ENCODE assay signal across 25 cellular contexts in genomic region chr6:21995318-21995717, GRCh38.
DNase-seq lines count a peak whose midpoint lies in the region; FAIRE-seq and TF ChIP-seq lines count a peak whose summit lies in the region.
"Had no signal": no experiment of that assay in that cellular context is flagged by ENCODE, and none has a peak within 500 bp of the region (broad histone marks: within the 10 kb centered on the region; RNA-seq: fewer than 3 reads in every experiment).

No MANE protein-coding gene starts in this region.

- H3K27me3 Mint-ChIP-seq in endodermal cell (ENCODE audit: insufficient read depth), result no peaks in the 10 kb centered on the region
- H3K27me3 Mint-ChIP-seq in activated T-helper 1 cell treated with anti-CD3 and anti-CD28 coated beads, Interleukin-12 subunit alpha, Interleukin-12 subunit beta, Interleukin-2, Interleukin-4 antibody, amounts not matched to agents 30 ng/mL and 10 ng/mL and 1 ng/mL, durations not matched to agents 14 hours and 24 hours and 36 hours (ENCODE audit: insufficient read depth), result peaks cover 2% of the 10 kb centered on the region
- H3K27me3 Mint-ChIP-seq: CD4-positive, alpha-beta T cell had no signal

- H3K27ac Mint-ChIP-seq in endodermal cell, result no peak overlapping the region
- no peak overlapping the region for H3K27ac Mint-ChIP-seq in activated T-helper 1 cell treated with anti-CD3 and anti-CD28 coated beads, Interleukin-12 subunit alpha, Interleukin-12 subunit beta, Interleukin-2, Interleukin-4 antibody, amounts not matched to agents 30 ng/mL and 10 ng/mL and 1 ng/mL, durations not matched to agents 14 hours and 24 hours and 36 hours
- H3K27ac Mint-ChIP-seq: CD4-positive, alpha-beta T cell; CD8-positive, alpha-beta memory T cell; GM23338; HFFc6 had no signal

- H3K14ac ChIP-seq in trophoblast cell (ENCODE audit: low read length), result no peak overlapping the region

- H4K20me1 ChIP-seq in Loucy (ENCODE audit: insufficient read depth, low read length, poor library complexity, severe bottlenecking), result peaks cover 34% of the 10 kb centered on the region
- H4K20me1 ChIP-seq: BLaER1 treated with 17β-estradiol and CSF1 and Interleukin-3, amounts not matched to agents 10 nM and 100 nM had no signal

- peaks cover 53% of the 10 kb centered on the region for H3K4me1 Mint-ChIP-seq in endodermal cell
- H3K4me1 Mint-ChIP-seq in activated T-helper 1 cell treated with anti-CD3 and anti-CD28 coated beads, Interleukin-12 subunit alpha, Interleukin-12 subunit beta, Interleukin-2, Interleukin-4 antibody, amounts not matched to agents 30 ng/mL and 10 ng/mL and 1 ng/mL, durations not matched to agents 14 hours and 24 hours and 36 hours (ENCODE audit: low read depth), result peaks cover 5% of the 10 kb centered on the region
- H3K4me1 Mint-ChIP-seq: CD14-positive monocyte; CD8-positive, alpha-beta memory T cell had no signal

- H3K9ac ChIP-seq in Loucy (ENCODE audit: low read depth, low read length, poor library complexity, severe bottlenecking) (no peak overlapping the region), endodermal cell (ENCODE audit: extremely low read depth, low read length, poor library complexity, severe bottlenecking) (no peak overlapping the region), trophoblast cell (ENCODE audit: low read length) (no peak overlapping the region)
- H3K9ac ChIP-seq: BLaER1 treated with 17β-estradiol and CSF1 and Interleukin-3, amounts not matched to agents 10 nM and 100 nM had no signal

- H3K27ac ChIP-seq in endodermal cell (ENCODE audit: low read depth, low read length) (peak overlapping the region; percentile 90), trophoblast cell (ENCODE audit: low read depth, low read length) (peak overlapping the region; percentile 77)
- H3K27ac ChIP-seq: A549; BLaER1 treated with 17β-estradiol and CSF1 and Interleukin-3, amounts not matched to agents 10 nM and 100 nM had no signal

- TF ChIP-seq CTCF in D721Med (IDR thresholded peaks at IDR 0.05; ENCODE audit: insufficient read depth, missing control alignments) (no peak), Loucy (conservative IDR thresholded peaks at IDR 0.05; ENCODE audit: low read length) (no peak), endodermal cell (conservative IDR thresholded peaks at IDR 0.05) (no peak)

- H3K4me3 Mint-ChIP-seq in endodermal cell, result no peak overlapping the region
- no peak overlapping the region for H3K4me3 Mint-ChIP-seq in activated T-helper 1 cell treated with anti-CD3 and anti-CD28 coated beads, Interleukin-12 subunit alpha, Interleukin-12 subunit beta, Interleukin-2, Interleukin-4 antibody, amounts not matched to agents 30 ng/mL and 10 ng/mL and 1 ng/mL, durations not matched to agents 14 hours and 24 hours and 36 hours
- H3K4me3 Mint-ChIP-seq: CD14-positive monocyte; CD4-positive, alpha-beta T cell; CD8-positive, alpha-beta memory T cell; GM23338; HFFc6 had no signal

- no peak overlapping the region for H4K12ac ChIP-seq in trophoblast cell (ENCODE audit: low read depth, low read length)

- no peaks in the 10 kb centered on the region for H3K9me2 ChIP-seq in Loucy (replicated peaks; ENCODE audit: low read depth, low read length)

- no peaks in the 10 kb centered on the region for H3K9me3 ChIP-seq in Loucy (ENCODE audit: insufficient read depth, low read depth, low read length)
- no peaks in the 10 kb centered on the region for H3K9me3 ChIP-seq in endodermal cell (ENCODE audit: control insufficient read depth, low read length)
- no peaks in the 10 kb centered on the region for H3K9me3 ChIP-seq in trophoblast cell (ENCODE audit: insufficient read depth, low read depth, low read length)
- H3K9me3 ChIP-seq: A549, BE2C, HAP-1 had no signal

- intact Hi-C loops in activated T-helper 1 cell treated with anti-CD3 and anti-CD28 coated beads, Interleukin-12 subunit alpha, Interleukin-12 subunit beta, Interleukin-2, Interleukin-4 antibody, amounts not matched to agents 30 ng/mL and 10 ng/mL and 1 ng/mL, durations not matched to agents 14 hours and 24 hours and 36 hours (cut with micrococcal nuclease), result no loop called here
- intact Hi-C loops in cardiac septum (cut with DNase I), result no loop called here

- peak; percentile 11 for FAIRE-seq in D721Med (lab: Jason Lieb, UNC)
- FAIRE-seq: A549, GM12891, GM18507, H54 had no signal

- H2AFZ ChIP-seq in Loucy (ENCODE audit: low read length) (no peak overlapping the region), trophoblast cell (ENCODE audit: insufficient read depth, low read length, poor library complexity) (no peak overlapping the region)
- H2AFZ ChIP-seq: GM23338 had no signal

- H3K4me2 ChIP-seq in Loucy (ENCODE audit: low read depth, low read length, poor library complexity, severe bottlenecking) (peak overlapping the region; percentile 66), trophoblast cell (ENCODE audit: low read length) (no peak overlapping the region)
- H3K4me2 ChIP-seq: A549, GM23338 had no signal

- peaks cover 7% of the 10 kb centered on the region for H3K36me3 Mint-ChIP-seq in endodermal cell (ENCODE audit: low read depth)
- no peaks in the 10 kb centered on the region for H3K36me3 Mint-ChIP-seq in activated T-helper 1 cell treated with anti-CD3 and anti-CD28 coated beads, Interleukin-12 subunit alpha, Interleukin-12 subunit beta, Interleukin-2, Interleukin-4 antibody, amounts not matched to agents 30 ng/mL and 10 ng/mL and 1 ng/mL, durations not matched to agents 14 hours and 24 hours and 36 hours (ENCODE audit: low read depth)
- H3K36me3 Mint-ChIP-seq: CD14-positive monocyte; CD8-positive, alpha-beta memory T cell had no signal

- H2BK120ac ChIP-seq in trophoblast cell (ENCODE audit: insufficient read depth, low read length, poor library complexity), result no peak overlapping the region

- H3K4ac ChIP-seq in trophoblast cell (ENCODE audit: low read depth, low read length), result no peak overlapping the region

- H2AK5ac ChIP-seq in trophoblast cell (ENCODE audit: low read length), result no peak overlapping the region

- H3K79me2 ChIP-seq in Loucy (ENCODE audit: insufficient read depth, low read length) (peaks cover 86% of the 10 kb centered on the region), trophoblast cell (ENCODE audit: control insufficient read depth, insufficient read depth, low read length, poor library complexity) (peaks cover 4% of the 10 kb centered on the region)

- no peak overlapping the region for H3K23ac ChIP-seq in trophoblast cell (ENCODE audit: low read length)

- no peaks in the 10 kb centered on the region for H3K9me3 Mint-ChIP-seq in endodermal cell
- no peaks in the 10 kb centered on the region for H3K9me3 Mint-ChIP-seq in activated T-helper 1 cell treated with anti-CD3 and anti-CD28 coated beads, Interleukin-12 subunit alpha, Interleukin-12 subunit beta, Interleukin-2, Interleukin-4 antibody, amounts not matched to agents 30 ng/mL and 10 ng/mL and 1 ng/mL, durations not matched to agents 14 hours and 24 hours and 36 hours
- H3K9me3 Mint-ChIP-seq: CD4-positive, alpha-beta T cell; GM23338; HFFc6 had no signal

- H2BK5ac ChIP-seq in trophoblast cell (ENCODE audit: low read depth, low read length, poor library complexity), result no peak overlapping the region

- H4K91ac ChIP-seq in trophoblast cell (ENCODE audit: low read depth, low read length), result no peak overlapping the region

- H3K4me3 ChIP-seq in Loucy (ENCODE audit: low read length, poor library complexity, severe bottlenecking), result no peak overlapping the region
- H3K4me3 ChIP-seq in endodermal cell (ENCODE audit: low read length), result no peak overlapping the region
- no peak overlapping the region for H3K4me3 ChIP-seq in trophoblast cell (ENCODE audit: low read depth, low read length)
- H3K4me3 ChIP-seq: A549; BLaER1 treated with 17β-estradiol and CSF1 and Interleukin-3, amounts not matched to agents 10 nM and 100 nM; GM23338; HAP-1 had no signal

- H3F3A ChIP-seq in Loucy (ENCODE audit: low read depth), result peaks cover 21% of the 10 kb centered on the region; the same call in 1 of the 2 replicates

- H4K8ac ChIP-seq in trophoblast cell (ENCODE audit: low read depth, low read length), result no peak overlapping the region

- peaks cover 26% of the 10 kb centered on the region for H3K79me1 ChIP-seq in trophoblast cell (ENCODE audit: low read length)

- H3K36me3 ChIP-seq in Loucy (ENCODE audit: insufficient read depth, low read length) (peaks cover 36% of the 10 kb centered on the region; the same call in 1 of the 2 replicates), endodermal cell (ENCODE audit: control insufficient read depth, insufficient read depth, low read length) (peaks cover 55% of the 10 kb centered on the region), trophoblast cell (ENCODE audit: control insufficient read depth in 1 of 2, insufficient read depth in 2 of 2, low read length in 2 of 2) (peaks cover 0 to 7% of the 10 kb centered on the region in 2 experiments)
- H3K36me3 ChIP-seq: BE2C, HAP-1 had no signal

- H3K4me1 ChIP-seq in Loucy (ENCODE audit: insufficient read depth, low read length, poor library complexity, severe bottlenecking) (peaks cover 95% of the 10 kb centered on the region), endodermal cell (ENCODE audit: control insufficient read depth, insufficient read depth, low read length) (no peaks in the 10 kb centered on the region), trophoblast cell (ENCODE audit: control insufficient read depth in 1 of 2, insufficient read depth in 2 of 2, low read length in 2 of 2) (peaks cover 15 to 27% of the 10 kb centered on the region in 2 experiments)

- H3K18ac ChIP-seq in trophoblast cell (ENCODE audit: low read length), result no peak overlapping the region

- H2BK12ac ChIP-seq in trophoblast cell (ENCODE audit: low read length), result no peak overlapping the region

- H3K27me3 ChIP-seq in Loucy (ENCODE audit: insufficient read depth, low read length, poor library complexity, severe bottlenecking) (no peaks in the 10 kb centered on the region), endodermal cell (ENCODE audit: control insufficient read depth, insufficient read depth, low read length, poor library complexity, severe bottlenecking) (no peaks in the 10 kb centered on the region), trophoblast cell (ENCODE audit: insufficient read depth, low read length) (no peaks in the 10 kb centered on the region)
- H3K27me3 ChIP-seq: BE2C; BLaER1 treated with 17β-estradiol and CSF1 and Interleukin-3, amounts not matched to agents 10 nM and 100 nM had no signal

- DNase-seq in D721Med (ENCODE audit: insufficient read length, low spot score) (no peak), endodermal cell (no peak), trophoblast cell (no peak), cardiac septum (ENCODE audit: low spot score) (no peak)
- no peak for DNase-seq in activated CD8-positive, alpha-beta memory T cell treated with anti-CD3 and anti-CD28 coated beads, Interleukin-2, amount 50 U/mL, for 4 hours
- DNase-seq in activated T-helper 1 cell treated with anti-CD3 and anti-CD28 coated beads, Interleukin-12 subunit alpha, Interleukin-12 subunit beta, Interleukin-2, Interleukin-4 antibody, amounts not matched to agents 30 ng/mL and 10 ng/mL and 1 ng/mL, durations not matched to agents 14 hours and 24 hours and 36 hours (ENCODE audit: low spot score), result no peak
- DNase-seq: 8988T; ACHN; AML-193; BE2C; CD4-positive, alpha-beta T cell; CD8-positive, alpha-beta memory T cell; DMS53; DMS79 treated with DMSO at 0.1 percent for 48 hours; GF-D8; HFFc6 had no signal

- WGBS in endodermal cell (ENCODE audit: insufficient coverage in 1 of 2, insufficient read length in 1 of 2), 2 experiments, result 91 to 100% methylated on average over 1 to 2 of the region's 2 CpGs
- no CpG with 5 or more reads among the region's 2 CpGs for WGBS in trophoblast cell (ENCODE audit: extremely low coverage, insufficient coverage, insufficient read length)
